14 cellular contexts compared by ENCODE assay signal in genomic region chr5:38446029-38446522, GRCh38.
A peak's percentile ranks its signal among the peaks of the same experiment; 100 is the strongest.
DNase-seq lines count a peak whose midpoint lies in the region; ATAC-seq, FAIRE-seq and TF ChIP-seq lines count a peak whose summit lies in the region.
"Had no signal": no experiment of that assay in that cellular context is flagged by ENCODE, and none has a peak within 500 bp of the region (broad histone marks: within the 10 kb centered on the region; RNA-seq: fewer than 3 reads in every experiment).

No MANE protein-coding gene starts in this region.

- DNase-seq in AG04450 (ENCODE audit: low read depth, low spot score) = no peak
- DNase-seq in gastrocnemius medialis = peak in 1 of 2 donors; percentile 52
- DNase-seq in LoVo (ENCODE audit: low spot score) = no peak
- no peak for DNase-seq in COLO668 (lab: John Stamatoyannopoulos, UW; ENCODE audit: unreplicated experiment)
- no peak for DNase-seq in frontal cortex (ENCODE audit: low spot score in 2 of 2)
- DNase-seq in chondrocyte (ENCODE audit: low spot score) = no peak
- DNase-seq: activated CD4-positive, alpha-beta T cell treated with anti-CD3 and anti-CD28 coated beads, Interleukin-2, amount 10 ng/mL, durations not matched to agents 7 days and 5 days; naive thymus-derived CD4-positive, alpha-beta T cell; NCI-H2081 treated with DMSO at 0.1 percent for 48 hours; stimulated activated naive CD8-positive, alpha-beta T cell treated with anti-CD3 and anti-CD28 coated beads, Interleukin-15, amount 100 ng/mL, for 72 hours; T-helper 9 cell had no signal

- H3K9me3 ChIP-seq in AG04450 (ENCODE audit: control insufficient read depth, insufficient read depth, low read length) (no peaks in the 10 kb centered on the region), gastroesophageal sphincter (no peaks in the 10 kb centered on the region), gastrocnemius medialis (no peaks in the 10 kb centered on the region)

- CTCF ChIA-PET in AG04450 (lab: Charles Lee) = interaction anchor here (1.2 to 4.1 kb wide), 2 partner anchors 10 to 363 kb away, joined by 3 to 50 read pairs; no protein-coding TSS in a partner anchor

- TF ChIP-seq EP300 in gastroesophageal sphincter (IDR thresholded peaks at IDR 0.05) = no peak

- FAIRE-seq in frontal cortex (lab: Jason Lieb, UNC) = no peak
- FAIRE-seq: islet of Langerhans had no signal

- no peaks in the 10 kb centered on the region for H3K9me3 Mint-ChIP-seq in chondrocyte (ENCODE audit: low read depth)
- H3K9me3 Mint-ChIP-seq: activated CD4-positive, alpha-beta T cell treated with anti-CD3 and anti-CD28 coated beads, Interleukin-2, amount 10 ng/mL, durations not matched to agents 7 days and 5 days; naive thymus-derived CD4-positive, alpha-beta T cell; stimulated activated naive CD8-positive, alpha-beta T cell treated with anti-CD3 and anti-CD28 coated beads, Interleukin-15, amount 100 ng/mL, for 72 hours had no signal

- no peaks in the 10 kb centered on the region for H3K36me3 Mint-ChIP-seq in chondrocyte (ENCODE audit: low read depth)
- H3K36me3 Mint-ChIP-seq: naive thymus-derived CD4-positive, alpha-beta T cell had no signal

- peaks cover 7% of the 10 kb centered on the region for H3K27me3 Mint-ChIP-seq in chondrocyte (ENCODE audit: low read depth)

- H3K36me3 ChIP-seq in gastroesophageal sphincter (no peaks in the 10 kb centered on the region), gastrocnemius medialis (no peaks in the 10 kb centered on the region)

- H3K27me3 ChIP-seq in AG04450 (ENCODE audit: control insufficient read depth, insufficient read depth, low read length) (no peaks in the 10 kb centered on the region), gastroesophageal sphincter (no peaks in the 10 kb centered on the region), gastrocnemius medialis (no peaks in the 10 kb centered on the region)

- no peak for TF ChIP-seq CTCF in AG04450 (IDR thresholded peaks at IDR 0.05; ENCODE audit: low read depth, low read length)
- TF ChIP-seq CTCF in gastroesophageal sphincter (IDR thresholded peaks at IDR 0.05) = no peak
- TF ChIP-seq CTCF in gastrocnemius medialis (IDR thresholded peaks at IDR 0.05 in 4 of 5, conservative IDR thresholded peaks at IDR 0.05 in 1 of 5) = no peak
- no peak for TF ChIP-seq CTCF in chondrocyte (IDR thresholded peaks at IDR 0.05)

- intact Hi-C loops in gastrocnemius medialis (cut with DNase I; ENCODE audit: low total_unique reads) = loop anchor here (1.0 to 10.0 kb wide), 4 partner anchors 20 to 611 kb away; no protein-coding TSS in a partner anchor

- H3K4me1 Mint-ChIP-seq in chondrocyte (ENCODE audit: low read depth) = peaks cover 4% of the 10 kb centered on the region
- H3K4me1 Mint-ChIP-seq: activated CD4-positive, alpha-beta T cell treated with anti-CD3 and anti-CD28 coated beads, Interleukin-2, amount 10 ng/mL, durations not matched to agents 7 days and 5 days; stimulated activated naive CD8-positive, alpha-beta T cell treated with anti-CD3 and anti-CD28 coated beads, Interleukin-15, amount 100 ng/mL, for 72 hours had no signal

- no peak overlapping the region for H3K4me3 Mint-ChIP-seq in chondrocyte (ENCODE audit: unreplicated experiment)
- H3K4me3 Mint-ChIP-seq: activated CD4-positive, alpha-beta T cell treated with anti-CD3 and anti-CD28 coated beads, Interleukin-2, amount 10 ng/mL, durations not matched to agents 7 days and 5 days; naive thymus-derived CD4-positive, alpha-beta T cell; stimulated activated naive CD8-positive, alpha-beta T cell treated with anti-CD3 and anti-CD28 coated beads, Interleukin-15, amount 100 ng/mL, for 72 hours had no signal

- H3K4me1 ChIP-seq in gastroesophageal sphincter = peaks cover 0 to 27% (median 2%) of the 10 kb centered on the region in 3 donors
- peaks cover 37 to 39% of the 10 kb centered on the region in 2 donors for H3K4me1 ChIP-seq in gastrocnemius medialis

- peak overlapping the region; percentile 70 for H3K27ac ChIP-seq in AG04450 (ENCODE audit: low read depth, low read length)
- H3K27ac ChIP-seq in adipose tissue (ENCODE audit: low read depth, low read length) = peak overlapping the region; percentile 43
- H3K27ac ChIP-seq in gastroesophageal sphincter = peak overlapping the region; percentile 4 to 75 (median 72)
- peak overlapping the region; percentile 89 to 94 (median 92) for H3K27ac ChIP-seq in gastrocnemius medialis

- ATAC-seq in gastroesophageal sphincter = no peak
- peak; percentile 46 to 47 for ATAC-seq in gastrocnemius medialis
- ATAC-seq: naive thymus-derived CD4-positive, alpha-beta T cell had no signal

- no peak overlapping the region for H3K27ac Mint-ChIP-seq in chondrocyte (ENCODE audit: unreplicated experiment)
- H3K27ac Mint-ChIP-seq: activated CD4-positive, alpha-beta T cell treated with anti-CD3 and anti-CD28 coated beads, Interleukin-2, amount 10 ng/mL, durations not matched to agents 7 days and 5 days had no signal

- in situ Hi-C loops in gastrocnemius medialis (cut with MboI; ENCODE audit: low sequenced_read_pairs in 4 of 4) = loop anchor here in 3 of 4 donors (10.0 kb wide), 2 partner anchors 89 to 99 kb away; no protein-coding TSS in a partner anchor

- H3K4me3 ChIP-seq in AG04450 (ENCODE audit: low read depth, low read length) (peak overlapping the region; percentile 67), gastroesophageal sphincter (peak overlapping the region; percentile 15 to 45), gastrocnemius medialis (peak overlapping the region; percentile 55 to 61 (median 60))

- POLR2A ChIA-PET in AG04450 (lab: Yijun Ruan, JAX) = interaction anchor here (1.6 kb wide), 1 partner anchor 364 kb away, joined by 10 read pairs; no protein-coding TSS in a partner anchor

- TF ChIP-seq POLR2A in gastroesophageal sphincter (IDR thresholded peaks at IDR 0.05) = no peak
- no peak for TF ChIP-seq POLR2A in gastrocnemius medialis (IDR thresholded peaks at IDR 0.05)

- WGBS in adipose tissue, 3 donors = 61 to 76% (median 64%) methylated on average over 21 of the region's 21 CpGs
- 72 to 75% methylated on average over 17 to 18 of the region's 21 CpGs for WGBS in gastroesophageal sphincter (ENCODE audit: low coverage in 1 of 2), 2 donors
